In the genomic region with DNA sequence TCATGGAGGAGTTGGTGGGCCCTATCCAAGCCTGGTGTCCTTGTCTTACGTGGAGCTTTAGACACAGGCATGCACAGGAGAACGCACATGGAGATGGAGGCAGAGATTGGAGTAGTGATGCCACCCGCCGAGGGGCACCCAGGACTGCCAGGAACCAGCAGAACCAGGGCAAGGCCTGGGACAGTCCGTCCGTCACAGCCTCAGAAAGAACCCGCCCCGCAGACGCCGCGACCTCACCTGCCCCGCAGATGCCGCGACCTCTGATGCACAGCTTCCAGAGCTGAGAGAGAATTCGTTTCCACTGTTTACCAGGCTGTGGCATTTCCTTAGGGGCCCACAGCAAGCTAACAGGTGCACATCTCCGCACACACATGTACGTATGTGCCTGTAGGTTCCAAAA, we compare ENCODE assay signal across 16 cellular contexts. TPM values are rescaled to one million over a fixed set of nuclear protein-coding genes. Genes with fewer than 3 reads are reported as not detected.
DNase-seq lines count a peak whose midpoint lies in the region; ATAC-seq, FAIRE-seq and TF ChIP-seq lines count a peak whose summit lies in the region.
"Had no signal": no experiment of that assay in that cellular context is flagged by ENCODE, and none has a peak within 500 bp of the region (broad histone marks: within the 10 kb centered on the region; RNA-seq: fewer than 3 reads in every experiment).

No MANE protein-coding gene starts in this region.

- no peak overlapping the region for H3K4me3 ChIP-seq in kidney (ENCODE audit: low read length in 2 of 2)
- H3K4me3 ChIP-seq in aorta (ENCODE audit: low read length in 2 of 2) = no peak overlapping the region

- H3K36me3 ChIP-seq in kidney (ENCODE audit: control insufficient read depth in 1 of 2, insufficient read depth in 2 of 2, low read length in 2 of 2) = peaks cover 3 to 10% of the 10 kb centered on the region in 2 donors
- no peaks in the 10 kb centered on the region for H3K36me3 ChIP-seq in aorta (ENCODE audit: control insufficient read depth in 1 of 2, insufficient read depth in 2 of 2, low read length in 1 of 2)

- H3K4me3 Mint-ChIP-seq in osteocyte (ENCODE audit: unreplicated experiment) (no peak overlapping the region), glutamatergic neuron (ENCODE audit: unreplicated experiment) (no peak overlapping the region)
- H3K4me3 Mint-ChIP-seq in activated T-helper 1 cell treated with anti-CD3 and anti-CD28 coated beads, Interleukin-12 subunit alpha, Interleukin-12 subunit beta, Interleukin-2, Interleukin-4 antibody, amounts not matched to agents 30 ng/mL and 10 ng/mL and 1 ng/mL, durations not matched to agents 14 hours and 24 hours and 36 hours = no peak overlapping the region
- H3K4me3 Mint-ChIP-seq: CD4-positive, alpha-beta memory T cell; H9 had no signal

- intact Hi-C loops in kidney (cut with DNase I) (no loop called here), sciatic nerve (cut with DNase I) (no loop called here), aorta (cut with DNase I) (no loop called here)
- intact Hi-C loops in activated T-helper 1 cell treated with anti-CD3 and anti-CD28 coated beads, Interleukin-12 subunit alpha, Interleukin-12 subunit beta, Interleukin-2, Interleukin-4 antibody, amounts not matched to agents 30 ng/mL and 10 ng/mL and 1 ng/mL, durations not matched to agents 14 hours and 24 hours and 36 hours (cut with micrococcal nuclease) = no loop called here

- no peaks in the 10 kb centered on the region for H3K4me1 ChIP-seq in kidney (ENCODE audit: control insufficient read depth in 1 of 2, insufficient read depth in 1 of 2, low read depth in 1 of 2, low read length in 2 of 2)
- H3K4me1 ChIP-seq in aorta (ENCODE audit: control insufficient read depth in 1 of 2, insufficient read depth in 2 of 2, low read length in 2 of 2) = no peaks in the 10 kb centered on the region

- ATAC-seq in sciatic nerve (no peak), aorta (ENCODE audit: low FRiP score) (no peak)
- ATAC-seq: HCT116 had no signal

- peak; percentile 52 for DNase-seq in kidney
- peak; percentile 28 for DNase-seq in sciatic nerve (ENCODE audit: low spot score)
- peak; percentile 15 to 71 for DNase-seq in aorta
- no peak for DNase-seq in osteocyte (ENCODE audit: extremely low spot score, unreplicated experiment)
- no peak for DNase-seq in glutamatergic neuron
- DNase-seq in activated T-helper 1 cell treated with anti-CD3 and anti-CD28 coated beads, Interleukin-12 subunit alpha, Interleukin-12 subunit beta, Interleukin-2, Interleukin-4 antibody, amounts not matched to agents 30 ng/mL and 10 ng/mL and 1 ng/mL, durations not matched to agents 14 hours and 24 hours and 36 hours (ENCODE audit: low spot score) = no peak
- DNase-seq: C1 segment of cervical spinal cord; Calu3; CD4-positive, alpha-beta memory T cell; COR-L47; DMS53; DMS79 treated with DMSO at 0.1 percent for 48 hours had no signal

- H3K27me3 ChIP-seq in aorta (ENCODE audit: control insufficient read depth in 1 of 2, insufficient read depth in 2 of 2, low read length in 1 of 2) = no peaks in the 10 kb centered on the region

- H3K36me3 Mint-ChIP-seq in osteocyte (ENCODE audit: unreplicated experiment) (no peaks in the 10 kb centered on the region), glutamatergic neuron (ENCODE audit: unreplicated experiment) (peaks cover 12% of the 10 kb centered on the region)
- no peaks in the 10 kb centered on the region for H3K36me3 Mint-ChIP-seq in activated T-helper 1 cell treated with anti-CD3 and anti-CD28 coated beads, Interleukin-12 subunit alpha, Interleukin-12 subunit beta, Interleukin-2, Interleukin-4 antibody, amounts not matched to agents 30 ng/mL and 10 ng/mL and 1 ng/mL, durations not matched to agents 14 hours and 24 hours and 36 hours (ENCODE audit: low read depth)

- no peak overlapping the region for H3K9ac ChIP-seq in kidney (ENCODE audit: low read length in 2 of 2)

- no peak overlapping the region for H3K27ac Mint-ChIP-seq in osteocyte (ENCODE audit: unreplicated experiment)
- no peak overlapping the region for H3K27ac Mint-ChIP-seq in glutamatergic neuron (ENCODE audit: unreplicated experiment)
- H3K27ac Mint-ChIP-seq in activated T-helper 1 cell treated with anti-CD3 and anti-CD28 coated beads, Interleukin-12 subunit alpha, Interleukin-12 subunit beta, Interleukin-2, Interleukin-4 antibody, amounts not matched to agents 30 ng/mL and 10 ng/mL and 1 ng/mL, durations not matched to agents 14 hours and 24 hours and 36 hours = no peak overlapping the region
- H3K27ac Mint-ChIP-seq: CD4-positive, alpha-beta memory T cell; H9 had no signal

- no peaks in the 10 kb centered on the region for H3K27me3 Mint-ChIP-seq in osteocyte (ENCODE audit: unreplicated experiment)
- peaks cover 12% of the 10 kb centered on the region for H3K27me3 Mint-ChIP-seq in glutamatergic neuron (ENCODE audit: unreplicated experiment)
- H3K27me3 Mint-ChIP-seq in activated T-helper 1 cell treated with anti-CD3 and anti-CD28 coated beads, Interleukin-12 subunit alpha, Interleukin-12 subunit beta, Interleukin-2, Interleukin-4 antibody, amounts not matched to agents 30 ng/mL and 10 ng/mL and 1 ng/mL, durations not matched to agents 14 hours and 24 hours and 36 hours (ENCODE audit: insufficient read depth) = no peaks in the 10 kb centered on the region

- H3K4me1 Mint-ChIP-seq in osteocyte (ENCODE audit: unreplicated experiment) (no peaks in the 10 kb centered on the region), glutamatergic neuron (ENCODE audit: low read depth, unreplicated experiment) (no peaks in the 10 kb centered on the region)
- no peaks in the 10 kb centered on the region for H3K4me1 Mint-ChIP-seq in activated T-helper 1 cell treated with anti-CD3 and anti-CD28 coated beads, Interleukin-12 subunit alpha, Interleukin-12 subunit beta, Interleukin-2, Interleukin-4 antibody, amounts not matched to agents 30 ng/mL and 10 ng/mL and 1 ng/mL, durations not matched to agents 14 hours and 24 hours and 36 hours (ENCODE audit: low read depth)
- H3K4me1 Mint-ChIP-seq: CD4-positive, alpha-beta memory T cell; H9 had no signal

- 96 to 99% methylated on average over 17 of the region's 17 CpGs for WGBS in aorta, 2 donors

- H3K27ac ChIP-seq in kidney (ENCODE audit: low read depth in 2 of 2, low read length in 2 of 2) (no peak overlapping the region), aorta (ENCODE audit: low read depth in 1 of 2, low read length in 2 of 2) (no peak overlapping the region)

- no peaks in the 10 kb centered on the region for H3K9me3 ChIP-seq in kidney (ENCODE audit: control insufficient read depth in 1 of 2, low read length in 2 of 2)
- no peaks in the 10 kb centered on the region for H3K9me3 ChIP-seq in aorta (ENCODE audit: control insufficient read depth, low read length)

- no peak for TF ChIP-seq CTCF in kidney (IDR thresholded peaks at IDR 0.05; ENCODE audit: borderline replicate concordance, extremely low read depth, insufficient read depth)
- TF ChIP-seq CTCF in osteocyte (IDR thresholded peaks at IDR 0.05) = no peak
- TF ChIP-seq CTCF in glutamatergic neuron (IDR thresholded peaks at IDR 0.05; ENCODE audit: partially characterized antibody, unreplicated experiment) = no peak

- H3K9me3 Mint-ChIP-seq in osteocyte (ENCODE audit: unreplicated experiment) (no peaks in the 10 kb centered on the region), glutamatergic neuron (ENCODE audit: unreplicated experiment) (peaks cover 16% of the 10 kb centered on the region)
- H3K9me3 Mint-ChIP-seq in activated T-helper 1 cell treated with anti-CD3 and anti-CD28 coated beads, Interleukin-12 subunit alpha, Interleukin-12 subunit beta, Interleukin-2, Interleukin-4 antibody, amounts not matched to agents 30 ng/mL and 10 ng/mL and 1 ng/mL, durations not matched to agents 14 hours and 24 hours and 36 hours = peaks cover 4% of the 10 kb centered on the region

- FAIRE-seq in kidney (lab: Jason Lieb, UNC) = no peak
- FAIRE-seq: GM12892 had no signal

RNA-seq across cellular contexts. Expression of gene GRTP1, which starts 15.3 kb away (rescaled TPM):
- total RNA-seq in kidney (9.6 TPM), sciatic nerve (6.3 TPM), aorta (1 to 10 TPM; 2.4 to 4.2 TPM), osteocyte (0.99 and 2.0 TPM in 2 replicates), glutamatergic neuron (ENCODE audit: unreplicated experiment) (2.4 TPM)
- polyA plus RNA-seq in kidney (ENCODE audit: insufficient read depth, low read depth, low replicate concordance) (18.3 TPM), aorta (1 to 10 TPM; 3.2 to 9.3 TPM)
- not detected in 2 replicates for total RNA-seq in activated T-helper 1 cell treated with anti-CD3 and anti-CD28 coated beads, Interleukin-12 subunit alpha, Interleukin-12 subunit beta, Interleukin-2, Interleukin-4 antibody, amounts not matched to agents 30 ng/mL and 10 ng/mL and 1 ng/mL, durations not matched to agents 14 hours and 24 hours and 36 hours
- total RNA-seq: A172 had no signal

RNA-seq across cellular contexts. Expression of gene LAMP1, which starts 51.6 kb away (rescaled TPM):
- 256 TPM for total RNA-seq in kidney
- polyA plus RNA-seq in kidney (ENCODE audit: insufficient read depth, low read depth, low replicate concordance) = 210 TPM
- 183 TPM for total RNA-seq in sciatic nerve
- total RNA-seq in aorta = 100 to 1,000 TPM; 185 to 210 TPM
- polyA plus RNA-seq in aorta = 100 to 1,000 TPM in 1 of 2 donors, 10 to 100 TPM in 1; 97.4 to 150 TPM
- total RNA-seq in osteocyte = 413 and 449 TPM in 2 replicates
- total RNA-seq in glutamatergic neuron (ENCODE audit: unreplicated experiment) = 113 TPM
- 59.4 and 60.3 TPM in 2 replicates for total RNA-seq in activated T-helper 1 cell treated with anti-CD3 and anti-CD28 coated beads, Interleukin-12 subunit alpha, Interleukin-12 subunit beta, Interleukin-2, Interleukin-4 antibody, amounts not matched to agents 30 ng/mL and 10 ng/mL and 1 ng/mL, durations not matched to agents 14 hours and 24 hours and 36 hours

Comparison
In these comparisons a context has a peak if more than half of its experiments do, and no peak if none do; other contexts are left out.
1. DNase-seq: peak in kidney (single experiment), sciatic nerve (single experiment) and aorta (2 of 2); none in osteocyte (single experiment), glutamatergic neuron (single experiment) and activated T-helper 1 cell treated with anti-CD3 and anti-CD28 coated beads, Interleukin-12 subunit alpha, Interleukin-12 subunit beta, Interleukin-2, Interleukin-4 antibody, amounts not matched to agents 30 ng/mL and 10 ng/mL and 1 ng/mL, durations not matched to agents 14 hours and 24 hours and 36 hours (single experiment).